In genomic region chr11:46090375-46090774, GRCh38 we compare ENCODE assay signal across 8 cellular contexts.
"Had no signal": no experiment of that assay in that cellular context is flagged by ENCODE, and none has a peak within 500 bp of the region (broad histone marks: within the 10 kb centered on the region; RNA-seq: fewer than 3 reads in every experiment).

No MANE protein-coding gene starts in this region.

- DNase-seq: GDM1, GF-D8 had no signal

- ATAC-seq: GM12878 had no signal

- H3K4me3 ChIP-seq: GM12878 had no signal

- FAIRE-seq: G401.6, GM12878, GM12891, GM12892, GM18507, GM19239 had no signal
